14 cellular contexts compared by ENCODE assay signal in the genomic region with DNA sequence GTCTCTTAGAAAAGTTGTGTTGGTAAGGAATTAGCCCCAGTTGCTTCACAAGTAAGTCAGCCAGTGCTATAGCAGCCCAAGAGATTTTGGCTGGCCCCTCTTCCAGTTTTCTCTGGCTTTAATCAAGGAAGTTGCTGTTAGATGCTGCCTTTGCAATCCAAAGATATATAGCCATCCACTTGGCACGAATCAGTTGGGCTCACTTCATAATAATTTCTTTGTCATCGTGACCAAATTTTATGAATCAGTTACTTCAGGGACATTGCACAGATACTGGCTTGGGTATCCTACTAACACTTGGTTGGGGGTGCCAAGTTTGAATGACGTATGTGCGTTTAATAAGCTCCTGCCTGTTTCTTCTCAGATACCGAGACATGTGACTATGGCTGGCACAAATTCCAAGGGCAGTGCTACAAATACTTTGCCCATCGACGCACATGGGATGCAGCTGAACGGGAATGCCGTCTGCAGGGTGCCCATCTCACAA.
DNase-seq lines count a peak whose midpoint lies in the region; ATAC-seq and TF ChIP-seq lines count a peak whose summit lies in the region.
"Had no signal": no experiment of that assay in that cellular context is flagged by ENCODE, and none has a peak within 500 bp of the region (broad histone marks: within the 10 kb centered on the region; RNA-seq: fewer than 3 reads in every experiment).

No MANE protein-coding gene starts in this region.

- no peaks in the 10 kb centered on the region for H3K27me3 ChIP-seq in upper lobe of left lung
- H3K27me3 ChIP-seq: ovary had no signal

- no peak overlapping the region for H3K4me3 Mint-ChIP-seq in stimulated activated naive B cell treated with anti-CD40 and anti-IgM and Interleukin-4, amounts not matched to agents 10 μg/mL and 1 μg/mL and 100 μg/mL, for 72 hours
- H3K4me3 Mint-ChIP-seq: activated naive CD8-positive, alpha-beta T cell treated with anti-CD3 and anti-CD28 coated beads, Interleukin-2, amount 50 U/mL, for 24 hours; CD8-positive, alpha-beta T cell had no signal

- H3K27ac Mint-ChIP-seq in stimulated activated naive B cell treated with anti-CD40 and anti-IgM and Interleukin-4, amounts not matched to agents 10 μg/mL and 1 μg/mL and 100 μg/mL, for 72 hours, result no peak overlapping the region
- H3K27ac Mint-ChIP-seq: activated naive CD8-positive, alpha-beta T cell treated with anti-CD3 and anti-CD28 coated beads, Interleukin-2, amount 50 U/mL, for 24 hours; CD8-positive, alpha-beta T cell had no signal

- peak; percentile 5 for DNase-seq in NCI-H446 treated with DMSO at 0.1 percent for 48 hours (lab: John Stamatoyannopoulos, UW)
- DNase-seq in fibroblast of pulmonary artery (ENCODE audit: low read depth), result peak; percentile 86
- DNase-seq in mucosa of descending colon, result peak in 2 of 3 donors; percentile 4 to 19
- DNase-seq in upper lobe of left lung, result no peak
- DNase-seq in activated CD4-positive, alpha-beta T cell treated with anti-CD3 and anti-CD28 coated beads, Interleukin-2, amount 50 U/mL, for 1 hour, result no peak
- no peak for DNase-seq in NCI-H187 (lab: John Stamatoyannopoulos, UW)
- DNase-seq in stimulated activated naive B cell treated with anti-CD40 and anti-IgM and Interleukin-4, amounts not matched to agents 10 μg/mL and 1 μg/mL and 100 μg/mL, for 72 hours, result no peak
- DNase-seq: activated CD4-positive, alpha-beta T cell treated with anti-CD3 and anti-CD28 coated beads, Interleukin-2, amount 50 U/mL, for 4 hours; activated naive CD8-positive, alpha-beta T cell treated with anti-CD3 and anti-CD28 coated beads, Interleukin-2, amount 50 U/mL, for 24 hours; CD8-positive, alpha-beta T cell; NCI-H1436; NCI-H510A treated with DMSO at 0.1 percent for 48 hours; ovary had no signal

- H3K27ac ChIP-seq in upper lobe of left lung, result peak overlapping the region in 1 of 4 donors; percentile 11
- H3K27ac ChIP-seq: ovary had no signal

- intact Hi-C loops in mucosa of descending colon (cut with DNase I, micrococcal nuclease), result no loop called here

- no peaks in the 10 kb centered on the region for H3K4me1 ChIP-seq in mucosa of descending colon (ENCODE audit: low read depth)
- no peaks in the 10 kb centered on the region for H3K4me1 ChIP-seq in upper lobe of left lung

- no peaks in the 10 kb centered on the region for H3K4me1 Mint-ChIP-seq in stimulated activated naive B cell treated with anti-CD40 and anti-IgM and Interleukin-4, amounts not matched to agents 10 μg/mL and 1 μg/mL and 100 μg/mL, for 72 hours
- H3K4me1 Mint-ChIP-seq: activated naive CD8-positive, alpha-beta T cell treated with anti-CD3 and anti-CD28 coated beads, Interleukin-2, amount 50 U/mL, for 24 hours had no signal

- no peaks in the 10 kb centered on the region for H3K9me3 ChIP-seq in mucosa of descending colon
- H3K9me3 ChIP-seq in upper lobe of left lung, result no peaks in the 10 kb centered on the region
- H3K9me3 ChIP-seq: ovary had no signal

- H3K4me3 ChIP-seq in fibroblast of pulmonary artery (replicated peaks; ENCODE audit: low read depth, low read length), result no peak overlapping the region
- H3K4me3 ChIP-seq in mucosa of descending colon, result no peak overlapping the region
- H3K4me3 ChIP-seq in upper lobe of left lung, result no peak overlapping the region
- H3K4me3 ChIP-seq: ovary had no signal

- H3K27me3 Mint-ChIP-seq in stimulated activated naive B cell treated with anti-CD40 and anti-IgM and Interleukin-4, amounts not matched to agents 10 μg/mL and 1 μg/mL and 100 μg/mL, for 72 hours, result no peaks in the 10 kb centered on the region
- H3K27me3 Mint-ChIP-seq: activated naive CD8-positive, alpha-beta T cell treated with anti-CD3 and anti-CD28 coated beads, Interleukin-2, amount 50 U/mL, for 24 hours had no signal

- no peak for ATAC-seq in mucosa of descending colon
- ATAC-seq in upper lobe of left lung (ENCODE audit: low FRiP score in 2 of 2), result peak; percentile 15 to 82
- no peak for ATAC-seq in stimulated activated naive B cell treated with anti-CD40 and anti-IgM and Interleukin-4, amounts not matched to agents 10 μg/mL and 1 μg/mL and 100 μg/mL, for 72 hours (replicated peaks)
- ATAC-seq in HG03095 (IDR thresholded peaks at IDR 0.05; ENCODE audit: unreplicated experiment), result no peak
- ATAC-seq: activated naive CD8-positive, alpha-beta T cell treated with anti-CD3 and anti-CD28 coated beads, Interleukin-2, amount 50 U/mL, for 24 hours; CD8-positive, alpha-beta T cell had no signal

- no peak for TF ChIP-seq POLR2A in upper lobe of left lung (IDR thresholded peaks at IDR 0.05)

- WGBS in upper lobe of left lung, 2 donors, result 88 to 91% methylated on average over 8 to 9 of the region's 9 CpGs

- H3K9me3 Mint-ChIP-seq in stimulated activated naive B cell treated with anti-CD40 and anti-IgM and Interleukin-4, amounts not matched to agents 10 μg/mL and 1 μg/mL and 100 μg/mL, for 72 hours, result no peaks in the 10 kb centered on the region
- H3K9me3 Mint-ChIP-seq: activated naive CD8-positive, alpha-beta T cell treated with anti-CD3 and anti-CD28 coated beads, Interleukin-2, amount 50 U/mL, for 24 hours; CD8-positive, alpha-beta T cell had no signal

- H3K36me3 ChIP-seq in mucosa of descending colon (ENCODE audit: low read depth) (no peaks in the 10 kb centered on the region), upper lobe of left lung (no peaks in the 10 kb centered on the region)
- H3K36me3 ChIP-seq: ovary had no signal

- H3K36me3 Mint-ChIP-seq in stimulated activated naive B cell treated with anti-CD40 and anti-IgM and Interleukin-4, amounts not matched to agents 10 μg/mL and 1 μg/mL and 100 μg/mL, for 72 hours, result no peaks in the 10 kb centered on the region
- H3K36me3 Mint-ChIP-seq: CD8-positive, alpha-beta T cell had no signal

- TF ChIP-seq EP300 in upper lobe of left lung (IDR thresholded peaks at IDR 0.05), result no peak

- TF ChIP-seq CTCF in fibroblast of pulmonary artery (IDR thresholded peaks at IDR 0.05; ENCODE audit: low read length, missing control alignments) (no peak), mucosa of descending colon (IDR thresholded peaks at IDR 0.05) (no peak), upper lobe of left lung (IDR thresholded peaks at IDR 0.05) (no peak)

Comparison
In these comparisons a context has a peak if more than half of its experiments do, and no peak if none do; other contexts are left out.
1. DNase-seq: peak in NCI-H446 treated with DMSO at 0.1 percent for 48 hours (single experiment), fibroblast of pulmonary artery (single experiment) and mucosa of descending colon (2 of 3); none in upper lobe of left lung (0 of 2), activated CD4-positive, alpha-beta T cell treated with anti-CD3 and anti-CD28 coated beads, Interleukin-2, amount 50 U/mL, for 1 hour (single experiment), NCI-H187 (0 of 2) and stimulated activated naive B cell treated with anti-CD40 and anti-IgM and Interleukin-4, amounts not matched to agents 10 μg/mL and 1 μg/mL and 100 μg/mL, for 72 hours (single experiment).
2. ATAC-seq: peak in upper lobe of left lung (2 of 2); none in mucosa of descending colon (single experiment), stimulated activated naive B cell treated with anti-CD40 and anti-IgM and Interleukin-4, amounts not matched to agents 10 μg/mL and 1 μg/mL and 100 μg/mL, for 72 hours (0 of 2) and HG03095 (single experiment).